Comparison of ENCODE assay signal across 1 cellular context in the genomic region with DNA sequence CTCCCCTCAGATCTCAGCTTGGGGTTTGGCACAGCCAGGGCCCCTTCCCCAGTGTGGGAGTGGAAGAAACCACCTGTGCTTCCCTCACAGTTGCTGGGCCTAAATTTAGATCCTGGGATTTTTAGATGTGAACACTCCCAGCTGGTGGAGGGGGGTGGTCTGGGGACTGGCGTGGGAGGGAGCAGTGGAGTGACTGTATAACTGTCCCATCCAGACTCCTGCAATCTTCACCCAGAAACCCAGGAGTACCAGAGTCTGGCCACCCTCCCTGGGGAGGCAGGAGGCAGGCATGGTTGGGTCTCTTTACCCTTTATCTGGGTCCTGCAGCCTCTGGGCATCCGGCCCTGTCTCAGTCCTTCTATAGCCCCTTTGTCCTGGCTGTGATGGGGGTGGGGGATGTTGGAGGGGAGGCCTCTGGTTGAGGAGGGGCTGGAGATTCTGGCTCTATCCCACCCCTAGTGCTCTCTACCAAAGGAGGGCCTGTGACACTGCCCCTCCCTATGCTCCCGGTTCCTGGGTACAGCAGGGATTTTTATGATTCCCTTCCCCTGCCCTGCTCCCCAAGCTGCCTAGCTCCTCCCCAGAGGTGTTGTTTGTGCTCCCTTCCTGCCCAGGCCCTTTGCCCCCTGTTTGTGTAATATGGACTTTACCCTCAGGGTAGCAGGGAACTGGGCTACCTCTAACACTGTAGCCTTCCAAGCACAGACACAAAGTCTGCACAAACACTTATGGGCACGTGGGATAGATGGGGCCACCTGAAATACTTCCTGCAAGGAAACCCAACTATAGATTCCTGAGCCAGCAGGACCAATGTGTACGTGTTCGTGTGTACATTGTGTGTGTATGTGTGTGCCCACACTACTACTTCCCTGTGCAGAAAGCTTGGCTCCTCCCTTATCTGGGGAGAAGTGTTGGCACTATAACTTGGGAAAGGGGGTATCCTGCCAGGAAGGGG.
TF ChIP-seq lines count a peak whose summit lies in the region.

No MANE protein-coding gene starts in this region.

TF ChIP-seq in H1, 55 proteins besides CTCF, POLR2A, EP300 and RAD21:
- TF ChIP-seq CBX8 (IDR thresholded peaks at IDR 0.05; ENCODE audit: borderline replicate concordance, low read depth, low read length) (no peak), TAF1 (IDR thresholded peaks at IDR 0.05; ENCODE audit: low read depth, low read length) (no peak), TAF7 (optimal IDR thresholded peaks at IDR 0.05; ENCODE audit: borderline replicate concordance, low read depth, low read length) (no peak), SP2 (IDR thresholded peaks at IDR 0.05; ENCODE audit: low read length) (no peak), HDAC6 (IDR thresholded peaks at IDR 0.05; ENCODE audit: low read depth, low read length) (no peak)
